12 cellular contexts compared by ENCODE assay signal in the genomic region with DNA sequence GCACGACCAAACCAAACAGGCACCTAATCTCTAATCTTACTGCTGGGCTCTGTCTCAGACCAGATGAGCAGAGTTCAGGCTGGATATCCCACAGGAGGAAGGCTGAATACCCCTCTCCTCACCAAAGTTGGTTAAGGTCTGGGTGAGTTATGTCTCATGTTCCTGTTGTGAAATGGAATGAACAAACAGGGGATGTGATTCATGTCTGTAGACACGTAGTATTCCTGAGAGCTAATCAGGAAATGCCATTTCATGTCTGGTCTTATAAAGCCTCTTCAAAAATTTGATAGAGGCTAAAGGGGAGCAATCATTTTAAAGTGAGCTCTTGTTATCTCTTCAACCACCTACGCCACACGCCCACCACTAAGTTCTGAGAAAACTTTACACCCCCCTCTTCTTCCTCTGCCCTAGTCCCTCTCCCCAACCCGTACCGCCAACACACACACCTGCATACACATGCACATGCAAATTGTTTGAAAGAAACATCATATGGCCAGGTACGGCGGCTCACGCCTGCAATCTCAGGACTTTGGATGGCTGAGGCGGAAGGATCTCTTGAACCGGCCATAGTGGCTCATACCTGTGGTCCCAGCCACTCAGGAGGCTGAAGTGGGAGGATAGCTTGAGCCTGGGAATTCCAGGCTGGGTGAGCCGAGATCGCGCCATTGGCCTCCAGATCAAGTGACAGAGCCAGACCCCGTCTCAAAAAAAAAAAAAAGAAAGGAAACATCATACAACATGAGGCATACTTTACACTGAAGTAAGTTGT.
DNase-seq lines count a peak whose midpoint lies in the region; ATAC-seq, FAIRE-seq and TF ChIP-seq lines count a peak whose summit lies in the region.
"Had no signal": no experiment of that assay in that cellular context is flagged by ENCODE, and none has a peak within 500 bp of the region (broad histone marks: within the 10 kb centered on the region; RNA-seq: fewer than 3 reads in every experiment).

No MANE protein-coding gene starts in this region.

- dilution Hi-C loops in IMR-90 (cut with HindIII; ENCODE audit: low sequenced_read_pairs, unreplicated experiment) = no loop called here

- peak overlapping the region; percentile 93 for H2AK9ac ChIP-seq in IMR-90 (replicated peaks; ENCODE audit: low read depth, low read length, poor library complexity)

- H3K23ac ChIP-seq in IMR-90 (ENCODE audit: low read depth, low read length) = peak overlapping the region; percentile 99

- peak overlapping the region; percentile 100 for H4K91ac ChIP-seq in IMR-90 (ENCODE audit: insufficient read depth, low read depth, low read length)

- FAIRE-seq in bronchial epithelial cell (lab: Jason Lieb, UNC) = no peak

- TF ChIP-seq POLR2A in IMR-90 (IDR thresholded peaks at IDR 0.05; ENCODE audit: low read depth, low read length) (peak; percentile 70), esophagus muscularis mucosa (IDR thresholded peaks at IDR 0.05; ENCODE audit: low read depth) (no peak)

- H3K4me3 ChIP-seq in AG09309 (ENCODE audit: control insufficient read depth, low read depth, low read length) = no peak overlapping the region
- H3K4me3 ChIP-seq in IMR-90 (ENCODE audit: insufficient read depth, low read depth, low read length) = no peak overlapping the region
- H3K4me3 ChIP-seq in bronchial epithelial cell (ENCODE audit: low read depth, low read length) = peak overlapping the region; percentile 30
- H3K4me3 ChIP-seq in esophagus muscularis mucosa = no peak overlapping the region
- H3K4me3 ChIP-seq: cardiac muscle cell had no signal

- H3K27ac ChIP-seq in IMR-90 (ENCODE audit: insufficient read depth, low read length) (peak overlapping the region; percentile 99), esophagus muscularis mucosa (replicated peaks in 1 of 4) (peak overlapping the region in 1 of 4 donors; percentile 34)
- H3K27ac ChIP-seq: cardiac muscle cell had no signal

- H3K4me3 Mint-ChIP-seq in mesothelial cell of epicardium = no peak overlapping the region
- H3K4me3 Mint-ChIP-seq: activated B cell treated with CpG ODN at 0.5 μM for 24 hours had no signal

- H3K9me3 ChIP-seq in IMR-90 (ENCODE audit: control insufficient read depth, insufficient read depth, low read length) (no peaks in the 10 kb centered on the region), esophagus muscularis mucosa (no peaks in the 10 kb centered on the region)

- peak overlapping the region; percentile 100 for H2BK120ac ChIP-seq in IMR-90 (ENCODE audit: low read depth, low read length)

- peak overlapping the region; percentile 100 for H3K4ac ChIP-seq in IMR-90 (ENCODE audit: low read depth, low read length)

- H3K4me2 ChIP-seq in IMR-90 (ENCODE audit: low read depth, low read length) = peak overlapping the region; percentile 53

- ATAC-seq in IMR-90 (ENCODE audit: low read depth) = peak; percentile 55

- H4K5ac ChIP-seq in IMR-90 (ENCODE audit: low read depth, low read length) = peak overlapping the region; percentile 100

- CTCF ChIA-PET in IMR-90 (lab: Yijun Ruan, JAX) = interaction anchor here (0.7 to 1.6 kb wide), 3 partner anchors 12 to 46 kb away, joined by 3 read pairs; no protein-coding TSS in a partner anchor

- H3K14ac ChIP-seq in IMR-90 (replicated peaks; ENCODE audit: low read depth, low read length) = peak overlapping the region; percentile 99

- POLR2A ChIA-PET in IMR-90 (lab: Charles Lee; ENCODE audit: unreplicated experiment) = interaction anchor here (0.6 to 1.3 kb wide), 2 partner anchors 28 to 71 kb away, joined by 3 to 4 read pairs; no protein-coding TSS in a partner anchor

- peak overlapping the region; percentile 76 for H3K9ac ChIP-seq in IMR-90 (ENCODE audit: low read depth, low read length)

- H3K9me3 Mint-ChIP-seq in mesothelial cell of epicardium = peaks cover 4% of the 10 kb centered on the region
- H3K9me3 Mint-ChIP-seq: activated B cell treated with CpG ODN at 0.5 μM for 24 hours had no signal

- H3K4me1 ChIP-seq in IMR-90 (ENCODE audit: control insufficient read depth, insufficient read depth, low read length) = peaks cover 23% of the 10 kb centered on the region
- no peaks in the 10 kb centered on the region for H3K4me1 ChIP-seq in esophagus muscularis mucosa

- BruUV-seq in IMR-90 (replicated peaks; lab: Mats Ljungman, UMichigan) = no TSS peak

- peak overlapping the region; percentile 74 for H2AFZ ChIP-seq in IMR-90 (replicated peaks; ENCODE audit: low read length, poor library complexity)

- H3K36me3 ChIP-seq in IMR-90 (ENCODE audit: control insufficient read depth, insufficient read depth, low read length) (no peaks in the 10 kb centered on the region), bronchial epithelial cell (ENCODE audit: control insufficient read depth, insufficient read depth, low read length) (no peaks in the 10 kb centered on the region), esophagus muscularis mucosa (no peaks in the 10 kb centered on the region)
- H3K36me3 ChIP-seq: cardiac muscle cell had no signal

- H3K4me1 Mint-ChIP-seq in mesothelial cell of epicardium = peaks cover 24% of the 10 kb centered on the region
- H3K4me1 Mint-ChIP-seq: activated B cell treated with CpG ODN at 0.5 μM for 24 hours had no signal

- peak; percentile 9 for TF ChIP-seq RAD21 in IMR-90 (IDR thresholded peaks at IDR 0.05; ENCODE audit: low read length)

- peak overlapping the region; percentile 100 for H2BK20ac ChIP-seq in IMR-90 (ENCODE audit: low read depth, low read length)

- 17% methylated on average over 2 of the region's 15 CpGs; no CpG with 5 or more reads in 1 of the 2 experiments for WGBS in IMR-90 (ENCODE audit: extremely low coverage in 2 of 2, insufficient read length in 1 of 2), 2 experiments
- 92% methylated on average over 15 of the region's 15 CpGs for WGBS in esophagus muscularis mucosa

- H4K20me1 ChIP-seq in IMR-90 (ENCODE audit: insufficient read depth, low read length) = no peaks in the 10 kb centered on the region; the same call in 1 of the 2 replicates

- H3K27me3 ChIP-seq in IMR-90 (ENCODE audit: control insufficient read depth, insufficient read depth, low read length) = no peaks in the 10 kb centered on the region
- no peaks in the 10 kb centered on the region for H3K27me3 ChIP-seq in bronchial epithelial cell (ENCODE audit: control insufficient read depth, insufficient read depth, low read length)
- no peaks in the 10 kb centered on the region for H3K27me3 ChIP-seq in esophagus muscularis mucosa
- H3K27me3 ChIP-seq: cardiac muscle cell had no signal

- H2BK5ac ChIP-seq in IMR-90 (ENCODE audit: low read depth, low read length, poor library complexity, severe bottlenecking) = peak overlapping the region; percentile 100

- H3K9me1 ChIP-seq in IMR-90 (ENCODE audit: insufficient read depth, low read length) = peaks cover 16% of the 10 kb centered on the region

- H3K36me3 Mint-ChIP-seq in mesothelial cell of epicardium = peaks cover 3% of the 10 kb centered on the region

- H3K27me3 Mint-ChIP-seq in mesothelial cell of epicardium (ENCODE audit: low read depth) = no peaks in the 10 kb centered on the region

- H3K79me1 ChIP-seq in IMR-90 (ENCODE audit: low read depth in 1 of 2, low read length in 2 of 2) = peaks cover 8 to 19% of the 10 kb centered on the region in 2 experiments; a peak in 2 of 4 replicates

- in situ Hi-C loops in IMR-90 (cut with MboI; ENCODE audit: low sequenced_read_pairs) = no loop called here

- peak overlapping the region; percentile 100 for H3K18ac ChIP-seq in IMR-90 (ENCODE audit: low read depth, low read length)

- TF ChIP-seq CTCF in AG09309 (IDR thresholded peaks at IDR 0.05; ENCODE audit: control insufficient read depth, insufficient read depth, low read depth, low read length, missing control alignments) = no peak
- TF ChIP-seq CTCF in IMR-90 (conservative IDR thresholded peaks at IDR 0.05; ENCODE audit: low read depth, low read length) = no peak
- no peak for TF ChIP-seq CTCF in bronchial epithelial cell (IDR thresholded peaks at IDR 0.05; ENCODE audit: insufficient read depth, low read length, severe bottlenecking)
- no peak for TF ChIP-seq CTCF in mesothelial cell of epicardium (IDR thresholded peaks at IDR 0.05; ENCODE audit: unreplicated experiment)
- TF ChIP-seq CTCF in esophagus muscularis mucosa (IDR thresholded peaks at IDR 0.05) = no peak

- DNase-seq in AG09309 (ENCODE audit: low read depth) = peak; percentile 76
- DNase-seq in IMR-90 = peak; percentile 97
- DNase-seq in bronchial epithelial cell (ENCODE audit: low read depth) = peak; percentile 100
- no peak for DNase-seq in mesothelial cell of epicardium (ENCODE audit: low spot score in 2 of 2, unreplicated experiment in 2 of 2)
- DNase-seq in GF-D8 (lab: John Stamatoyannopoulos, UW) = no peak
- DNase-seq in cerebellum (ENCODE audit: low spot score) = no peak
- DNase-seq in Ammon's horn (ENCODE audit: low spot score) = no peak
- DNase-seq in esophagus muscularis mucosa (ENCODE audit: extremely low spot score) = no peak
- DNase-seq: activated B cell treated with CpG ODN at 0.5 μM for 24 hours, DMS79, left cardiac atrium had no signal

- TF ChIP-seq EP300 in esophagus muscularis mucosa (IDR thresholded peaks at IDR 0.05) = no peak

- H2BK15ac ChIP-seq in IMR-90 (ENCODE audit: low read depth, low read length) = peak overlapping the region; percentile 96; the same call in 2 of the 3 replicates

- H3K56ac ChIP-seq in IMR-90 (ENCODE audit: extremely low read depth, insufficient read depth, low read length) = peak overlapping the region; percentile 96

- peak overlapping the region; percentile 94 to 99 for H4K8ac ChIP-seq in IMR-90 (ENCODE audit: low read depth in 2 of 2, low read length in 2 of 2)

- peak overlapping the region; percentile 100 for H2AK5ac ChIP-seq in IMR-90 (ENCODE audit: low read depth, low read length)

- intact Hi-C loops in IMR-90 (cut with micrococcal nuclease) (no loop called here), esophagus muscularis mucosa (cut with DNase I) (no loop called here)

- peak overlapping the region; percentile 69 for H3K27ac Mint-ChIP-seq in mesothelial cell of epicardium
- H3K27ac Mint-ChIP-seq: activated B cell treated with CpG ODN at 0.5 μM for 24 hours had no signal

TF ChIP-seq in IMR-90, 13 proteins besides CTCF, POLR2A, EP300 and RAD21 (continues in another document):
- TF ChIP-seq FOS (IDR thresholded peaks at IDR 0.05; ENCODE audit: low read depth, low read length) (peak; percentile 80), RFX5 (IDR thresholded peaks at IDR 0.05; ENCODE audit: low read depth, low read length) (no peak), SMC3 (IDR thresholded peaks at IDR 0.05; ENCODE audit: low read depth, low read length) (peak; percentile 17; the same call in 1 of the 2 replicates), NFE2L2 (IDR thresholded peaks at IDR 0.05; ENCODE audit: low read depth, low read length) (peak; percentile 27; the same call in 1 of the 2 replicates), CEBPB (IDR thresholded peaks at IDR 0.05; ENCODE audit: low read depth, low read length) (peak; percentile 97), MAZ (IDR thresholded peaks at IDR 0.05; ENCODE audit: borderline replicate concordance, low read depth, low read length) (no peak), CHD1 (IDR thresholded peaks at IDR 0.05; ENCODE audit: low read depth, low read length) (0 out of 2 replicates have a peak, but pooled peaks have one; percentile 30)

Comparison
In these comparisons a context has a peak if more than half of its experiments do, and no peak if none do; other contexts are left out.
1. DNase-seq: peak in AG09309 (single experiment), IMR-90 (single experiment) and bronchial epithelial cell (single experiment); none in mesothelial cell of epicardium (0 of 2), GF-D8 (single experiment), cerebellum (single experiment), Ammon's horn (single experiment) and esophagus muscularis mucosa (single experiment).